9 cellular contexts compared by ENCODE assay signal in genomic region chr11:67427364-67427859, GRCh38. TPM values are rescaled to one million over a fixed set of nuclear protein-coding genes. Genes with fewer than 3 reads are reported as not detected.
A peak's percentile ranks its signal among the peaks of the same experiment; 100 is the strongest.
DNase-seq lines count a peak whose midpoint lies in the region; ATAC-seq and TF ChIP-seq lines count a peak whose summit lies in the region.
"Not testable (repeated sequence)": the region's sequence is repeated elsewhere in the genome, so short reads cannot be mapped to it uniquely, and the experiment has no call there.
"Had no signal": no experiment of that assay in that cellular context is flagged by ENCODE, and none has a peak within 500 bp of the region (broad histone marks: within the 10 kb centered on the region; RNA-seq: fewer than 3 reads in every experiment).

No MANE protein-coding gene starts in this region.

- H3K27ac ChIP-seq in BLaER1 treated with 17β-estradiol and CSF1 and Interleukin-3, amounts not matched to agents 10 nM and 100 nM, result peak overlapping the region; percentile 21 to 88 (median 80); a peak in 21 of 22 replicates
- not testable (repeated sequence) for H3K27ac ChIP-seq in HUES64 (ENCODE audit: low read depth, low read length)
- H3K27ac ChIP-seq in VCaP (peak overlapping the region; percentile 95), left lung (peak overlapping the region; percentile 80 to 82), osteoblast (ENCODE audit: low read depth, low read length) (peak overlapping the region; percentile 84), subcutaneous abdominal adipose tissue (ENCODE audit: low read depth, low read length) (peak overlapping the region; percentile 77)

- peak overlapping the region; percentile 90 for H2AFZ ChIP-seq in osteoblast (ENCODE audit: low read length)

- H3K4me2 ChIP-seq in BLaER1 treated with 17β-estradiol and CSF1 and Interleukin-3, amounts not matched to agents 10 nM and 100 nM, result peak overlapping the region; percentile 79 to 95 (median 89)
- peak overlapping the region; percentile 87 for H3K4me2 ChIP-seq in osteoblast (ENCODE audit: insufficient read depth, low read length)

- peaks cover 0 to 34% (median 17%) of the 10 kb centered on the region in 11 experiments; a peak in 11 of 22 replicates for H4K20me1 ChIP-seq in BLaER1 treated with 17β-estradiol and CSF1 and Interleukin-3, amounts not matched to agents 10 nM and 100 nM
- H4K20me1 ChIP-seq in osteoblast (ENCODE audit: insufficient read depth, low read length), result not testable (repeated sequence)

- H3K79me2 ChIP-seq in osteoblast (ENCODE audit: insufficient read depth, low read length), result peaks cover 25% of the 10 kb centered on the region

- WGBS in HUES64, result 92% methylated on average over 19 of the region's 19 CpGs

- not testable (repeated sequence) for H3K9me3 ChIP-seq in BLaER1 treated with 17β-estradiol and CSF1 and Interleukin-3, amounts not matched to agents 10 nM and 100 nM (replicated peaks in 1 of 11); HUES64 (ENCODE audit: insufficient read depth, low read depth, low read length); left lung; osteoblast (ENCODE audit: low read depth, low read length); subcutaneous abdominal adipose tissue (ENCODE audit: control insufficient read depth in 5 of 5, low read length in 5 of 5)

- not testable (repeated sequence) for H3K27me3 ChIP-seq in BLaER1 treated with 17β-estradiol and CSF1 and Interleukin-3, amounts not matched to agents 10 nM and 100 nM; HUES64 (ENCODE audit: insufficient read depth, low read length); left lung; osteoblast (ENCODE audit: insufficient read depth, low read length); subcutaneous abdominal adipose tissue (ENCODE audit: control insufficient read depth in 5 of 5, insufficient read depth in 4 of 5, low read length in 5 of 5)

- peak overlapping the region; percentile 79 to 99 (median 89) for H3K4me3 ChIP-seq in BLaER1 treated with 17β-estradiol and CSF1 and Interleukin-3, amounts not matched to agents 10 nM and 100 nM
- peak overlapping the region; percentile 90 for H3K4me3 ChIP-seq in HUES64 (ENCODE audit: low read length)
- peak overlapping the region; percentile 98 for H3K4me3 ChIP-seq in astrocyte of the cerebellum (ENCODE audit: low read depth, low read length)
- peak overlapping the region; percentile 100 for H3K4me3 ChIP-seq in epithelial cell of proximal tubule (ENCODE audit: low read depth, low read length)
- peak overlapping the region; percentile 71 to 90 for H3K4me3 ChIP-seq in left lung
- peak overlapping the region; percentile 79 for H3K4me3 ChIP-seq in osteoblast (ENCODE audit: insufficient read depth, low read length)
- peak overlapping the region; percentile 86 to 97 (median 95) for H3K4me3 ChIP-seq in subcutaneous abdominal adipose tissue (ENCODE audit: low read depth in 1 of 5, low read length in 5 of 5)

- peaks cover 26 to 52% (median 39%) of the 10 kb centered on the region in 10 experiments for H3K4me1 ChIP-seq in BLaER1 treated with 17β-estradiol and CSF1 and Interleukin-3, amounts not matched to agents 10 nM and 100 nM
- not testable (repeated sequence) for H3K4me1 ChIP-seq in HUES64 (ENCODE audit: insufficient read depth, low read length)
- H3K4me1 ChIP-seq in left lung (peaks cover 12 to 19% of the 10 kb centered on the region in 2 donors), osteoblast (ENCODE audit: insufficient read depth, low read length) (peaks cover 12% of the 10 kb centered on the region), subcutaneous abdominal adipose tissue (ENCODE audit: control insufficient read depth in 5 of 5, insufficient read depth in 5 of 5, low read length in 5 of 5) (peaks cover 4 to 21% (median 18%) of the 10 kb centered on the region in 5 donors)

- H3K36me3 ChIP-seq in BLaER1 treated with 17β-estradiol and CSF1 and Interleukin-3, amounts not matched to agents 10 nM and 100 nM, result peaks cover 19 to 32% (median 27%) of the 10 kb centered on the region in 11 experiments
- H3K36me3 ChIP-seq in HUES64 (ENCODE audit: insufficient read depth, low read length), result not testable (repeated sequence)
- H3K36me3 ChIP-seq in left lung, result peaks cover 0 to 30% of the 10 kb centered on the region in 2 donors
- peaks cover 23% of the 10 kb centered on the region for H3K36me3 ChIP-seq in osteoblast (ENCODE audit: insufficient read depth, low read length)
- peaks cover 0 to 27% (median 14%) of the 10 kb centered on the region in 5 donors for H3K36me3 ChIP-seq in subcutaneous abdominal adipose tissue (ENCODE audit: control insufficient read depth in 5 of 5, insufficient read depth in 5 of 5, low read length in 5 of 5)

- peak overlapping the region; percentile 86 to 96 (median 90) for H3K9ac ChIP-seq in BLaER1 treated with 17β-estradiol and CSF1 and Interleukin-3, amounts not matched to agents 10 nM and 100 nM
- peak overlapping the region; percentile 41 for H3K9ac ChIP-seq in HUES64 (ENCODE audit: low read depth, low read length)
- H3K9ac ChIP-seq in subcutaneous abdominal adipose tissue (ENCODE audit: low read length in 5 of 5), result peak overlapping the region; percentile 71 to 99 (median 97)

- intact Hi-C loops in left lung (cut with DNase I), result not testable (repeated sequence)

- not testable (repeated sequence) for TF ChIP-seq CTCF in VCaP (conservative IDR thresholded peaks at IDR 0.05); astrocyte of the cerebellum (IDR thresholded peaks at IDR 0.05; ENCODE audit: low read depth, low read length, missing control alignments); epithelial cell of proximal tubule (conservative IDR thresholded peaks at IDR 0.05; ENCODE audit: low read depth, low read length); left lung (IDR thresholded peaks at IDR 0.05); osteoblast (IDR thresholded peaks at IDR 0.05; ENCODE audit: extremely low read depth, low read depth, low read length)

- not testable (repeated sequence) for DNase-seq in astrocyte of the cerebellum (ENCODE audit: low read depth); epithelial cell of proximal tubule (ENCODE audit: low read depth); left lung; osteoblast (ENCODE audit: insufficient read length, low spot score, missing footprints)

- ATAC-seq in left lung, result peak; percentile 3

- in situ Hi-C loops in astrocyte of the cerebellum (cut with HindIII; ENCODE audit: low sequenced_read_pairs), result not testable (repeated sequence)

RNA-seq across cellular contexts. Expression of gene RPS6KB2, which starts 0.9 kb away (rescaled TPM):
- 36.4 TPM for polyA plus RNA-seq in HUES64 (2013, experiment 1 of 2)
- polyA plus RNA-seq in HUES64 (2013, experiment 2 of 2), result 36.1 TPM
- total RNA-seq in epithelial cell of proximal tubule, result 64.1 and 72.9 TPM in 2 replicates
- 10 to 100 TPM; 37.7 to 44.1 TPM for total RNA-seq in left lung
- 33.9 and 36.9 TPM in 2 replicates for total RNA-seq in osteoblast

RNA-seq across cellular contexts. Expression of gene PTPRCAP, which starts 10.1 kb away (rescaled TPM):
- polyA plus RNA-seq in HUES64 (2013, experiment 1 of 2), result 0.75 TPM
- 0.95 TPM for polyA plus RNA-seq in HUES64 (2013, experiment 2 of 2)
- total RNA-seq in epithelial cell of proximal tubule (1.5 and 3.6 TPM in 2 replicates), left lung (10 to 100 TPM in 1 of 2 donors, 1 to 10 TPM in 1; 5.4 to 12.5 TPM), osteoblast (under 0.01 and 0.36 TPM in 2 replicates)
- total RNA-seq: frontal cortex had no signal

RNA-seq across cellular contexts. Expression of gene CARNS1, which starts 11.9 kb away (rescaled TPM):
- polyA plus RNA-seq in HUES64 (2013, experiment 1 of 2), result 0.25 TPM
- 0.19 TPM for polyA plus RNA-seq in HUES64 (2013, experiment 2 of 2)
- total RNA-seq in epithelial cell of proximal tubule, result 0.07 and 0.23 TPM in 2 replicates
- 1 to 10 TPM in 1 of 2 donors, under 1 TPM in 1; 0.71 to 1.2 TPM for total RNA-seq in left lung
- total RNA-seq in osteoblast, result under 0.01 TPM in 2 replicates

RNA-seq across cellular contexts. Expression of gene CORO1B, which starts 15.9 kb away (rescaled TPM):
- 56.4 TPM for polyA plus RNA-seq in HUES64 (2013, experiment 1 of 2)
- 60.1 TPM for polyA plus RNA-seq in HUES64 (2013, experiment 2 of 2)
- 88.8 and 137 TPM in 2 replicates for total RNA-seq in epithelial cell of proximal tubule
- total RNA-seq in left lung, result 100 to 1,000 TPM; 111 to 119 TPM
- total RNA-seq in osteoblast, result 137 and 140 TPM in 2 replicates

RNA-seq across cellular contexts. Expression of gene TBC1D10C, which starts 23.5 kb away (rescaled TPM):
- polyA plus RNA-seq in HUES64 (2013, experiment 1 of 2), result 0.90 TPM
- polyA plus RNA-seq in HUES64 (2013, experiment 2 of 2), result 1.6 TPM
- total RNA-seq in epithelial cell of proximal tubule (0.14 and 0.17 TPM in 2 replicates), left lung (10 to 100 TPM in 1 of 2 donors, 1 to 10 TPM in 1; 8.0 to 15.5 TPM), osteoblast (not detected in 2 replicates)
- total RNA-seq: frontal cortex had no signal

Comparison
In these comparisons a context has a peak if more than half of its experiments do, and no peak if none do; other contexts are left out.
1. H3K9ac ChIP-seq: peak in every context shown above with its lines; median percentile 97 in subcutaneous abdominal adipose tissue; 90 in BLaER1 treated with 17β-estradiol and CSF1 and Interleukin-3, amounts not matched to agents 10 nM and 100 nM; 41 in HUES64.